In genomic region chr5:72463499-72464052, GRCh38 we compare ENCODE assay signal across 15 cellular contexts. TPM values are rescaled to one million over a fixed set of nuclear protein-coding genes. Genes with fewer than 3 reads are reported as not detected.
DNase-seq lines count a peak whose midpoint lies in the region; ATAC-seq and TF ChIP-seq lines count a peak whose summit lies in the region.
"Had no signal": no experiment of that assay in that cellular context is flagged by ENCODE, and none has a peak within 500 bp of the region (broad histone marks: within the 10 kb centered on the region; RNA-seq: fewer than 3 reads in every experiment).

No MANE protein-coding gene starts in this region.

- no peaks in the 10 kb centered on the region for H3K27me3 Mint-ChIP-seq in nephron (ENCODE audit: low read depth)
- peaks cover 9% of the 10 kb centered on the region for H3K27me3 Mint-ChIP-seq in activated T-helper 17 cell treated with anti-CD3 and anti-CD28 coated beads, Interleukin-2, amount 50 U/mL, for 72 hours

- ATAC-seq in GM19397 (IDR thresholded peaks at IDR 0.05; ENCODE audit: unreplicated experiment) (no peak), GM19467 (IDR thresholded peaks at IDR 0.05; ENCODE audit: unreplicated experiment) (no peak)
- no peak for ATAC-seq in activated T-helper 17 cell treated with anti-CD3 and anti-CD28 coated beads, Interleukin-2, amount 50 U/mL, for 72 hours (replicated peaks)
- ATAC-seq: PC-3 had no signal

- H3K4me3 ChIP-seq in GM12864 (ENCODE audit: low read depth, low read length) (no peak overlapping the region), choroid plexus epithelial cell (ENCODE audit: low read depth, low read length) (no peak overlapping the region)
- H3K4me3 ChIP-seq: stomach had no signal

- H3K36me3 Mint-ChIP-seq in nephron (ENCODE audit: low read depth) = no peaks in the 10 kb centered on the region
- H3K36me3 Mint-ChIP-seq in activated T-helper 17 cell treated with anti-CD3 and anti-CD28 coated beads, Interleukin-2, amount 50 U/mL, for 72 hours (ENCODE audit: low read depth) = no peaks in the 10 kb centered on the region

- peak overlapping the region; percentile 67 to 75 (median 74) for H3K27ac Mint-ChIP-seq in nephron
- H3K27ac Mint-ChIP-seq in activated T-helper 17 cell treated with anti-CD3 and anti-CD28 coated beads, Interleukin-2, amount 50 U/mL, for 72 hours = no peak overlapping the region
- H3K27ac Mint-ChIP-seq: activated naive CD4-positive, alpha-beta T cell treated with anti-CD3 and anti-CD28 coated beads for 36 hours had no signal

- TF ChIP-seq CTCF in GM12864 (IDR thresholded peaks at IDR 0.05; ENCODE audit: low read depth, low read length, missing control alignments) (peak; percentile 6), choroid plexus epithelial cell (conservative IDR thresholded peaks at IDR 0.05; ENCODE audit: low read depth, low read length) (peak; percentile 9), nephron (IDR thresholded peaks at IDR 0.05; ENCODE audit: unreplicated experiment in 3 of 3) (peak in 2 of 3 experiments; percentile 11 to 19)

- H3K9me3 Mint-ChIP-seq in nephron = no peaks in the 10 kb centered on the region
- no peaks in the 10 kb centered on the region for H3K9me3 Mint-ChIP-seq in activated T-helper 17 cell treated with anti-CD3 and anti-CD28 coated beads, Interleukin-2, amount 50 U/mL, for 72 hours
- H3K9me3 Mint-ChIP-seq: activated naive CD4-positive, alpha-beta T cell treated with anti-CD3 and anti-CD28 coated beads for 36 hours had no signal

- peaks cover 59% of the 10 kb centered on the region for H3K4me1 Mint-ChIP-seq in nephron
- no peaks in the 10 kb centered on the region for H3K4me1 Mint-ChIP-seq in activated T-helper 17 cell treated with anti-CD3 and anti-CD28 coated beads, Interleukin-2, amount 50 U/mL, for 72 hours

- DNase-seq in GM12864 (ENCODE audit: low read depth) (no peak), NAMALWA (ENCODE audit: low spot score) (peak; percentile 19), choroid plexus epithelial cell (ENCODE audit: low read depth) (no peak), GDM1 (lab: John Stamatoyannopoulos, UW) (no peak)
- DNase-seq: activated CD8-positive, alpha-beta memory T cell treated with anti-CD3 and anti-CD28 coated beads, Interleukin-2, amount 50 U/mL, for 4 hours; activated naive CD4-positive, alpha-beta T cell treated with anti-CD3 and anti-CD28 coated beads for 36 hours; DMS153; NCI-H146; PC-3; stomach had no signal

- H3K4me3 Mint-ChIP-seq in nephron = no peak overlapping the region
- no peak overlapping the region for H3K4me3 Mint-ChIP-seq in activated T-helper 17 cell treated with anti-CD3 and anti-CD28 coated beads, Interleukin-2, amount 50 U/mL, for 72 hours
- H3K4me3 Mint-ChIP-seq: activated naive CD4-positive, alpha-beta T cell treated with anti-CD3 and anti-CD28 coated beads for 36 hours had no signal

RNA-seq across cellular contexts. Expression of gene ZNF366, which starts 43.6 kb away (rescaled TPM):
- total RNA-seq in activated T-helper 17 cell treated with anti-CD3 and anti-CD28 coated beads, Interleukin-2, amount 50 U/mL, for 72 hours = not detected
- total RNA-seq: activated naive CD4-positive, alpha-beta T cell treated with anti-CD3 and anti-CD28 coated beads for 36 hours; NCI-H460; PC-3 had no signal
